In the genomic region with DNA sequence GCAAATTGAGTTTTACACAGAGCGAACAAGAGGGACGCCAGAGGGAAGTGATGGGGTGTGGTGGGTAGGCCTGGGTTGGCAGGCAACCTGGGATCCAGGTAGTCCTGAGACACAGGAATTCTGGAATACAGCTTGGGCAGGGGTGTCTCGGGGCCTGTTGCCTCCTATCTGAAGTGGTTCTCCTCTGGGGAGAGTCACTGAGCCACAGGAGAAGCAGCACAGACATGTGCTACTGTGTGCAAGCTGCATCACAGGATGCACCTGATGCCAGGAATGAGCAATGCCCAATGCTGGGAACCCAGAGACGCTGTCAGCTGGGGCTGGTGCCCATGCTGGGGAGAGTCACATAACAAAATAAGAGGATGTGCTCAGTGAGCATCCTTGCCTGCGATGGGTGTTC, we compare ENCODE assay signal across 26 cellular contexts.
"Had no signal": no experiment of that assay in that cellular context is flagged by ENCODE, and none has a peak within 500 bp of the region (broad histone marks: within the 10 kb centered on the region; RNA-seq: fewer than 3 reads in every experiment).

No MANE protein-coding gene starts in this region.

- DNase-seq: cortex of kidney; effector memory CD8-positive, alpha-beta T cell; erythroblast; gastrocnemius medialis; head of caudate nucleus; kidney; mesenchymal stem cell; naive thymus-derived CD8-positive, alpha-beta T cell; nephron progenitor cell; nucleus accumbens; ovary; posterior cingulate gyrus; psoas muscle; right cardiac atrium; small intestine; stimulated activated CD4-positive, alpha-beta T cell treated with anti-CD3 and anti-CD28 coated beads, Interleukin-15, amount 100 ng/mL, for 24 hours; stimulated activated CD4-positive, alpha-beta T cell treated with anti-CD3 and anti-CD28 coated beads, Interleukin-2, amount 100 ng/mL, for 48 hours; stimulated activated naive B cell treated with anti-CD40 and anti-IgM and Interleukin-4, amounts not matched to agents 10 μg/mL and 1 μg/mL and 100 μg/mL, for 72 hours; stimulated activated naive CD8-positive, alpha-beta T cell treated with anti-CD3 and anti-CD28 coated beads, Interleukin-15, amount 100 ng/mL, for 72 hours; transverse colon; upper lobe of right lung; uterus had no signal

- H3K36me3 Mint-ChIP-seq: mesothelial cell of epicardium; naive thymus-derived CD8-positive, alpha-beta T cell; stimulated activated naive B cell treated with anti-CD40 and anti-IgM and Interleukin-4, amounts not matched to agents 10 μg/mL and 1 μg/mL and 100 μg/mL, for 72 hours had no signal

- H3K4me3 ChIP-seq: gastrocnemius medialis, hepatocyte, ovary, psoas muscle, suprapubic skin, transverse colon, upper lobe of right lung, uterus had no signal

- H3K27ac Mint-ChIP-seq: effector memory CD8-positive, alpha-beta T cell; mesothelial cell of epicardium; naive thymus-derived CD8-positive, alpha-beta T cell; nephron progenitor cell; stimulated activated naive B cell treated with anti-CD40 and anti-IgM and Interleukin-4, amounts not matched to agents 10 μg/mL and 1 μg/mL and 100 μg/mL, for 72 hours; stimulated activated naive CD8-positive, alpha-beta T cell treated with anti-CD3 and anti-CD28 coated beads, Interleukin-15, amount 100 ng/mL, for 72 hours had no signal

- H3K27me3 Mint-ChIP-seq: stimulated activated naive CD8-positive, alpha-beta T cell treated with anti-CD3 and anti-CD28 coated beads, Interleukin-15, amount 100 ng/mL, for 72 hours had no signal

- H3K9me3 ChIP-seq: gastrocnemius medialis, ovary, psoas muscle, suprapubic skin, transverse colon, upper lobe of right lung, uterus had no signal

- H3K4me1 Mint-ChIP-seq: naive thymus-derived CD8-positive, alpha-beta T cell; stimulated activated naive CD8-positive, alpha-beta T cell treated with anti-CD3 and anti-CD28 coated beads, Interleukin-15, amount 100 ng/mL, for 72 hours had no signal

- H3K36me3 ChIP-seq: gastrocnemius medialis, ovary, suprapubic skin, transverse colon, upper lobe of right lung, uterus had no signal

- H3K27ac ChIP-seq: gastrocnemius medialis, hepatocyte, ovary, psoas muscle, suprapubic skin, transverse colon, upper lobe of right lung, uterus had no signal

- ATAC-seq: effector memory CD8-positive, alpha-beta T cell; gastrocnemius medialis; left lobe of liver; naive thymus-derived CD8-positive, alpha-beta T cell; psoas muscle; right cardiac atrium; stimulated activated naive CD8-positive, alpha-beta T cell treated with anti-CD3 and anti-CD28 coated beads, Interleukin-15, amount 100 ng/mL, for 72 hours; upper lobe of right lung had no signal

- H3K27me3 ChIP-seq: gastrocnemius medialis, hepatocyte, ovary, suprapubic skin, transverse colon, upper lobe of right lung, uterus had no signal

- H3K4me1 ChIP-seq: gastrocnemius medialis, psoas muscle, suprapubic skin, upper lobe of right lung, uterus had no signal

- H3K9me3 Mint-ChIP-seq: effector memory CD8-positive, alpha-beta T cell; mesothelial cell of epicardium; naive thymus-derived CD8-positive, alpha-beta T cell; nephron progenitor cell; stimulated activated naive CD8-positive, alpha-beta T cell treated with anti-CD3 and anti-CD28 coated beads, Interleukin-15, amount 100 ng/mL, for 72 hours had no signal

- H3K4me3 Mint-ChIP-seq: effector memory CD8-positive, alpha-beta T cell; mesothelial cell of epicardium; naive thymus-derived CD8-positive, alpha-beta T cell; nephron progenitor cell; stimulated activated naive B cell treated with anti-CD40 and anti-IgM and Interleukin-4, amounts not matched to agents 10 μg/mL and 1 μg/mL and 100 μg/mL, for 72 hours; stimulated activated naive CD8-positive, alpha-beta T cell treated with anti-CD3 and anti-CD28 coated beads, Interleukin-15, amount 100 ng/mL, for 72 hours had no signal
